In the genomic region with DNA sequence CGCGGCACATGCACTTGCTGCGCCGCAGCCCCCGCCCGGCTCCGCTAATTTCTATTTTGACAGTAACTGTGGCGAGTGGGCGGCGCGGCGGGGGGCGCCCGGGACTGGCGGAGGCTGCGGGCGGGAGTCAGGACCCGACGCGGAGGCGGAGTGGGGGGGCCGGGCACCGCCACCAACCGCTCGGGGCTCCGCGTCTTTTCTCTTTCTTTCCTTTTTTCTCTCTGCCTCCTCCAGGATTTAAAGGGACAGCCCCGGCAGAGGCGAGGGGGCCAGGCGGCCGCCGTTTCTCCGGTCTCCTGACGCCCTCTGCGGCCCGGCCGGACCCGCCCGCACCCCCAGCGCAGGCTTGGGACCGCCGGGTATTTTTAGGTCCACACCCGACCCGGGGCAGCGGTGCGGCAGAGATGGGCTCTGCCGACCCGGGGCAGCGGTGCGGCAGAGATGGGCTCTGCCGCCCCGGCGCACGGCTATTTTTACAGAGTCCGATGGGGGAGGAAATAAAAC, we compare ENCODE assay signal across 8 cellular contexts. TPM values are rescaled to one million over a fixed set of nuclear protein-coding genes. Genes with fewer than 3 reads are reported as not detected.
DNase-seq lines count a peak whose midpoint lies in the region; ATAC-seq, FAIRE-seq and TF ChIP-seq lines count a peak whose summit lies in the region.

No MANE protein-coding gene starts in this region.

- peak overlapping the region; percentile 96 for H3K4me2 ChIP-seq in astrocyte (ENCODE audit: low read length)

- H3K9me3 ChIP-seq in astrocyte (ENCODE audit: insufficient read depth, low read depth, low read length) (no peaks in the 10 kb centered on the region), iPS-20b (ENCODE audit: insufficient read depth, low read depth, low read length) (peaks cover 4% of the 10 kb centered on the region; the same call in 1 of the 2 replicates), skeletal muscle tissue (ENCODE audit: control insufficient read depth in 3 of 3, low read length in 3 of 3) (no peaks in the 10 kb centered on the region)

- H3K4me3 ChIP-seq in AG04449 (ENCODE audit: low read depth, low read length) = peak overlapping the region; percentile 66
- H3K4me3 ChIP-seq in astrocyte (ENCODE audit: insufficient read depth, low read depth, low read length) = peak overlapping the region; percentile 66
- H3K4me3 ChIP-seq in iPS-20b (ENCODE audit: low read length) = peak overlapping the region; percentile 82
- H3K4me3 ChIP-seq in skeletal muscle tissue (ENCODE audit: low read length in 3 of 3) = peak overlapping the region; percentile 78 to 87 (median 87)

- H3K4me1 ChIP-seq in astrocyte (ENCODE audit: insufficient read depth, low read length) (peaks cover 10% of the 10 kb centered on the region), iPS-20b (ENCODE audit: insufficient read depth, low read length) (peaks cover 10% of the 10 kb centered on the region; the same call in 1 of the 2 replicates), skeletal muscle tissue (ENCODE audit: control insufficient read depth in 3 of 3, insufficient read depth in 3 of 3, low read length in 3 of 3) (peaks cover 11 to 20% (median 16%) of the 10 kb centered on the region in 3 donors)

- H3K4me1 Mint-ChIP-seq in astrocyte (ENCODE audit: low read depth, unreplicated experiment) = peaks cover 25% of the 10 kb centered on the region

- no peak overlapping the region for H3K27ac ChIP-seq in astrocyte (ENCODE audit: low read depth, low read length)
- H3K27ac ChIP-seq in iPS-20b (ENCODE audit: low read length) = no peak overlapping the region
- H3K27ac ChIP-seq in skeletal muscle tissue (ENCODE audit: low read depth, low read length) = peak overlapping the region; percentile 64

- H3K36me3 Mint-ChIP-seq in astrocyte (ENCODE audit: low read depth, unreplicated experiment) = no peaks in the 10 kb centered on the region

- DNase-seq in AG04449 (ENCODE audit: low read depth, low spot score) (no peak), NCI-H1105 treated with DMSO at 0.1 percent for 48 hours (lab: John Stamatoyannopoulos, UW) (peak; percentile 39), astrocyte (ENCODE audit: low read depth) (no peak), NCI-H774 (lab: John Stamatoyannopoulos, UW) (no peak)

- peaks cover 42% of the 10 kb centered on the region for H3K27me3 ChIP-seq in astrocyte (ENCODE audit: insufficient read depth, low read length)
- H3K27me3 ChIP-seq in iPS-20b (ENCODE audit: insufficient read depth, low read length) = peaks cover 86% of the 10 kb centered on the region
- peaks cover 18 to 36% (median 19%) of the 10 kb centered on the region in 3 donors for H3K27me3 ChIP-seq in skeletal muscle tissue (ENCODE audit: control insufficient read depth in 3 of 3, insufficient read depth in 3 of 3, low read length in 3 of 3)

- no peak for FAIRE-seq in astrocyte (lab: Jason Lieb, UNC)

- H2AFZ ChIP-seq in astrocyte (ENCODE audit: low read depth, low read length) = peak overlapping the region; percentile 92

- H3K9ac ChIP-seq in astrocyte (ENCODE audit: low read length) (peak overlapping the region; percentile 56), iPS-20b (ENCODE audit: low read depth, low read length) (no peak overlapping the region), skeletal muscle tissue (ENCODE audit: low read depth in 1 of 3, low read length in 3 of 3) (peak overlapping the region; percentile 63 to 82 (median 77))

- peak overlapping the region; percentile 82 for H3K4me3 Mint-ChIP-seq in astrocyte (ENCODE audit: unreplicated experiment)

- H3K27ac Mint-ChIP-seq in astrocyte (ENCODE audit: unreplicated experiment) = no peak overlapping the region

- CTCF ChIA-PET in AG04449 (lab: Yijun Ruan, JAX) = interaction anchor here (1.4 kb wide), 1 partner anchor 36 kb away, joined by 3 read pairs; no protein-coding TSS in a partner anchor

- H3K79me2 ChIP-seq in astrocyte (ENCODE audit: insufficient read depth, low read length) = no peaks in the 10 kb centered on the region

- POLR2A ChIA-PET in AG04449 (lab: Yijun Ruan, JAX) = no interaction called here

- H3K9me3 Mint-ChIP-seq in astrocyte (ENCODE audit: unreplicated experiment) = peaks cover 2% of the 10 kb centered on the region

- H4K20me1 ChIP-seq in astrocyte (ENCODE audit: insufficient read depth, low read length) = no peaks in the 10 kb centered on the region

- H3K36me3 ChIP-seq in astrocyte (ENCODE audit: insufficient read depth, low read length) (no peaks in the 10 kb centered on the region), iPS-20b (ENCODE audit: insufficient read depth, low read depth, low read length) (no peaks in the 10 kb centered on the region), skeletal muscle tissue (ENCODE audit: control insufficient read depth in 3 of 3, insufficient read depth in 3 of 3, low read length in 3 of 3) (no peaks in the 10 kb centered on the region)

- TF ChIP-seq CTCF in AG04449 (IDR thresholded peaks at IDR 0.05; ENCODE audit: insufficient read depth, low read length, missing control alignments) = no peak
- TF ChIP-seq CTCF in astrocyte (IDR thresholded peaks at IDR 0.05; ENCODE audit: insufficient read depth, low read depth, low read length) = no peak

- peaks cover 48% of the 10 kb centered on the region for H3K27me3 Mint-ChIP-seq in astrocyte (ENCODE audit: low read depth, unreplicated experiment)

- ATAC-seq in GM19023 (IDR thresholded peaks at IDR 0.05; ENCODE audit: unreplicated experiment) (peak; percentile 13), HG03521 (IDR thresholded peaks at IDR 0.05; ENCODE audit: unreplicated experiment) (no peak)

RNA-seq across cellular contexts. Expression of a gene that starts 0.5 kb away (rescaled TPM):
- 1.0 and 1.4 TPM in 2 replicates for total RNA-seq in astrocyte
- total RNA-seq in skeletal muscle tissue = 2.6 TPM
